ENCODE assay signal across 30 cellular contexts in genomic region chr16:83935858-83936255, GRCh38. TPM values are rescaled to one million over a fixed set of nuclear protein-coding genes. Genes with fewer than 3 reads are reported as not detected.
"Had no signal": no experiment of that assay in that cellular context is flagged by ENCODE, and none has a peak within 500 bp of the region (broad histone marks: within the 10 kb centered on the region; RNA-seq: fewer than 3 reads in every experiment).

No MANE protein-coding gene starts in this region.

- ATAC-seq: left cardiac atrium; left lung; naive thymus-derived CD4-positive, alpha-beta T cell; sciatic nerve; stimulated activated naive CD8-positive, alpha-beta T cell treated with anti-CD3 and anti-CD28 coated beads, Interleukin-15, amount 100 ng/mL, for 72 hours had no signal

- H3K9me3 Mint-ChIP-seq: central memory CD8-positive, alpha-beta T cell; naive thymus-derived CD4-positive, alpha-beta T cell; stimulated activated naive CD8-positive, alpha-beta T cell treated with anti-CD3 and anti-CD28 coated beads, Interleukin-15, amount 100 ng/mL, for 72 hours; type B pancreatic cell had no signal

- H3K4me1 ChIP-seq: colonic mucosa, thyroid gland had no signal

- H3K27ac ChIP-seq: colonic mucosa, esophagus squamous epithelium, left lung, neutrophil, parathyroid adenoma, thyroid gland had no signal

- H3K4me1 Mint-ChIP-seq: central memory CD8-positive, alpha-beta T cell had no signal

- H3K4me3 Mint-ChIP-seq: central memory CD8-positive, alpha-beta T cell; stimulated activated naive CD8-positive, alpha-beta T cell treated with anti-CD3 and anti-CD28 coated beads, Interleukin-15, amount 100 ng/mL, for 72 hours; type B pancreatic cell had no signal

- H3K9me3 ChIP-seq: colonic mucosa, esophagus squamous epithelium, left lung, neutrophil, thyroid gland had no signal

- H3K36me3 Mint-ChIP-seq: type B pancreatic cell had no signal

- H3K79me2 ChIP-seq: parathyroid adenoma had no signal

- H3K9ac ChIP-seq: parathyroid adenoma had no signal

- H3K36me3 ChIP-seq: colonic mucosa, esophagus squamous epithelium, left lung, neutrophil, thyroid gland had no signal

- H3K27me3 Mint-ChIP-seq: naive thymus-derived CD4-positive, alpha-beta T cell; stimulated activated naive CD8-positive, alpha-beta T cell treated with anti-CD3 and anti-CD28 coated beads, Interleukin-15, amount 100 ng/mL, for 72 hours; type B pancreatic cell had no signal

- H3K4me3 ChIP-seq: colonic mucosa, left lung, smooth muscle cell, thyroid gland had no signal

- H3K27me3 ChIP-seq: colonic mucosa, left lung, neutrophil, thyroid gland had no signal

- FAIRE-seq: endothelial cell of umbilical vein, frontal cortex had no signal

- H3K4me2 ChIP-seq: smooth muscle cell had no signal

- DNase-seq: colonic mucosa; dermis blood vessel endothelial cell; effector memory CD4-positive, alpha-beta T cell; esophagus squamous epithelium; head of caudate nucleus; left cardiac atrium; mesendoderm; midbrain; naive thymus-derived CD4-positive, alpha-beta T cell; stimulated activated CD4-positive, alpha-beta T cell treated with anti-CD3 and anti-CD28 coated beads, Interleukin-12 subunit alpha, Interleukin-12 subunit beta, amount 100 ng/mL, for 4 hours; stimulated activated CD4-positive, alpha-beta T cell treated with anti-CD3 and anti-CD28 coated beads, Interleukin-1b, Interleukin-23, amount 100 ng/mL, for 48 hours; stimulated activated CD4-positive, alpha-beta T cell treated with anti-CD3 and anti-CD28 coated beads, Interleukin-4, amount 100 ng/mL, for 1 hour; stimulated activated CD8-positive, alpha-beta memory T cell treated with anti-CD3 and anti-CD28 coated beads, Interleukin-4, amount 100 ng/mL, for 48 hours; stimulated activated naive CD4-positive, alpha-beta T cell; stimulated activated naive CD8-positive, alpha-beta T cell treated with anti-CD3 and anti-CD28 coated beads, Interleukin-15, amount 100 ng/mL, for 72 hours; thyroid gland had no signal

- H3K27ac Mint-ChIP-seq: naive thymus-derived CD4-positive, alpha-beta T cell; progenitor cell of endocrine pancreas; type B pancreatic cell had no signal

- H2AFZ ChIP-seq: parathyroid adenoma had no signal

RNA-seq across cellular contexts. Expression of gene OSGIN1, which starts 17.2 kb away (rescaled TPM):
- total RNA-seq: frontal cortex had no signal

RNA-seq across cellular contexts. Expression of gene NECAB2, which starts 32.2 kb away (rescaled TPM):
- total RNA-seq: dermis blood vessel endothelial cell; epithelial cell of proximal tubule; esophagus squamous epithelium; kidney epithelial cell; lower leg skin; lung microvascular endothelial cell; naive thymus-derived CD4-positive, alpha-beta T cell had no signal
- polyA plus RNA-seq: naive thymus-derived CD4-positive, alpha-beta T cell had no signal
